ENCODE assay signal across 20 cellular contexts in the genomic region with DNA sequence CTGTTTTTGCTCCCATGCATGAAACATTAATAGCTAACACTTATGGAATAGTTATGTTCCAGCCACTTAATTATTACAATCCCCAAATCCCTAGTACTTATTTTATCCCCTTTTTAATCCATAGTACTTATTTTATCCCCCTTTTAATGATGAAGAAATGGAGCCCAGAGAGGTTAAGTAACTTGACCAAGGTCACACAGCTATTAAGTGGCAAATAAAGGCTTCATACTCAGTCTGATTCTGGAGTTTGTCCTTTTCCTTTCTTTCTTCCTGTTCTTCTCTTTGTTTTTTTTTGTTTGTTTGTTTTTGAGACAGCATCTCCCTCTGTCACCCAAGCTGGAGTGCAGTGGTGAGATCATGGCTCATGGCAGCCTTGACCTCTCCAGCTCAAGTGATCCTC. TPM values are rescaled to one million over a fixed set of nuclear protein-coding genes. Genes with fewer than 3 reads are reported as not detected.
A peak's percentile ranks its signal among the peaks of the same experiment; 100 is the strongest.
DNase-seq lines count a peak whose midpoint lies in the region; ATAC-seq, FAIRE-seq and TF ChIP-seq lines count a peak whose summit lies in the region.
"Had no signal": no experiment of that assay in that cellular context is flagged by ENCODE, and none has a peak within 500 bp of the region (broad histone marks: within the 10 kb centered on the region; RNA-seq: fewer than 3 reads in every experiment).

No MANE protein-coding gene starts in this region.

- H3K27ac ChIP-seq in psoas muscle (no peak overlapping the region), tibial artery (no peak overlapping the region)
- H3K27ac ChIP-seq: SJCRH30 had no signal

- H3K9me3 ChIP-seq in psoas muscle, result no peaks in the 10 kb centered on the region
- no peaks in the 10 kb centered on the region for H3K9me3 ChIP-seq in tibial artery
- H3K9me3 ChIP-seq: SJCRH30 had no signal

- intact Hi-C loops in psoas muscle (cut with DNase I), result no loop called here
- intact Hi-C loops in tibial artery (cut with DNase I; ENCODE audit: low total_unique reads), result no loop called here

- no peaks in the 10 kb centered on the region for H3K27me3 Mint-ChIP-seq in activated T-cell treated with anti-CD3 and anti-CD28 coated beads, Interleukin-2, amount 50 U/mL, for 4 hours (ENCODE audit: low read depth)
- no peaks in the 10 kb centered on the region for H3K27me3 Mint-ChIP-seq in activated naive CD8-positive, alpha-beta T cell treated with anti-CD3 and anti-CD28 coated beads for 36 hours
- H3K27me3 Mint-ChIP-seq: dendritic cell treated with granulocyte-macrophage colony-stimulating factor and Interleukin-4, amounts not matched to agents 40 ng/mL and 50 ng/mL, for 4 days had no signal

- no peak overlapping the region for H3K27ac Mint-ChIP-seq in activated naive CD8-positive, alpha-beta T cell treated with anti-CD3 and anti-CD28 coated beads for 36 hours
- H3K27ac Mint-ChIP-seq: activated naive CD4-positive, alpha-beta T cell treated with anti-CD3 and anti-CD28 coated beads for 36 hours; dendritic cell treated with granulocyte-macrophage colony-stimulating factor and Interleukin-4, amounts not matched to agents 40 ng/mL and 50 ng/mL, for 4 days had no signal

- peak; percentile 26 for FAIRE-seq in GM18507 (lab: Jason Lieb, UNC)
- FAIRE-seq: bronchial epithelial cell, G401.6 had no signal

- no peaks in the 10 kb centered on the region for H3K27me3 ChIP-seq in psoas muscle (ENCODE audit: insufficient read depth in 3 of 3, low read length in 2 of 3)
- H3K27me3 ChIP-seq in tibial artery, result no peaks in the 10 kb centered on the region
- H3K27me3 ChIP-seq: SJCRH30 had no signal

- no peak for DNase-seq in activated T-cell treated with anti-CD3 and anti-CD28 coated beads, Interleukin-2, amount 50 U/mL, for 4 hours
- DNase-seq in activated T-cell treated with anti-CD3 and anti-CD28 coated beads, Interleukin-2, amount 50 U/mL, for 1 hour, result no peak
- DNase-seq in GM18507 (ENCODE audit: extremely low spot score, insufficient read length, low read depth), result no peak
- DNase-seq in activated naive CD8-positive, alpha-beta T cell treated with anti-CD3 and anti-CD28 coated beads for 36 hours, result no peak
- no peak for DNase-seq in psoas muscle
- no peak for DNase-seq in activated gamma-delta T cell treated with Interleukin-2 at 50 U/mL for 16 hours
- no peak for DNase-seq in tibial artery
- no peak for DNase-seq in RPMI8226
- DNase-seq: activated CD4-positive, alpha-beta T cell treated with anti-CD3 and anti-CD28 coated beads for 48 hours; activated naive CD4-positive, alpha-beta T cell treated with anti-CD3 and anti-CD28 coated beads for 36 hours; foreskin fibroblast; NCI-H2081; NCI-H524; right cardiac atrium; SJCRH30 had no signal

- H3K36me3 ChIP-seq in psoas muscle (ENCODE audit: insufficient read depth in 1 of 2, low read depth in 1 of 2) (peaks cover 0 to 18% of the 10 kb centered on the region in 2 donors), tibial artery (peaks cover 0 to 7% (median 2%) of the 10 kb centered on the region in 3 donors)

- H3K36me3 Mint-ChIP-seq in activated T-cell treated with anti-CD3 and anti-CD28 coated beads, Interleukin-2, amount 50 U/mL, for 4 hours (ENCODE audit: insufficient read depth), result no peaks in the 10 kb centered on the region
- peaks cover 2% of the 10 kb centered on the region for H3K36me3 Mint-ChIP-seq in activated naive CD8-positive, alpha-beta T cell treated with anti-CD3 and anti-CD28 coated beads for 36 hours

- H3K4me3 ChIP-seq in psoas muscle (peak overlapping the region; percentile 71), tibial artery (no peak overlapping the region)
- H3K4me3 ChIP-seq: SJCRH30 had no signal

- H3K4me1 Mint-ChIP-seq in activated T-cell treated with anti-CD3 and anti-CD28 coated beads, Interleukin-2, amount 50 U/mL, for 4 hours (ENCODE audit: low read depth), result peaks cover 23% of the 10 kb centered on the region
- H3K4me1 Mint-ChIP-seq in activated naive CD8-positive, alpha-beta T cell treated with anti-CD3 and anti-CD28 coated beads for 36 hours, result peaks cover 9% of the 10 kb centered on the region

- H3K4me1 ChIP-seq in psoas muscle (peaks cover 5% of the 10 kb centered on the region), tibial artery (peaks cover 0 to 13% (median 5%) of the 10 kb centered on the region in 4 donors)
- H3K4me1 ChIP-seq: SJCRH30 had no signal

- ATAC-seq in activated T-cell treated with anti-CD3 and anti-CD28 coated beads, Interleukin-2, amount 50 U/mL, for 4 hours, result no peak
- ATAC-seq in psoas muscle, result no peak
- ATAC-seq: right cardiac atrium had no signal

- TF ChIP-seq CTCF in psoas muscle (IDR thresholded peaks at IDR 0.05) (no peak), tibial artery (IDR thresholded peaks at IDR 0.05) (no peak)

- H3K4me3 Mint-ChIP-seq in activated T-cell treated with anti-CD3 and anti-CD28 coated beads, Interleukin-2, amount 50 U/mL, for 4 hours, result peak overlapping the region; percentile 21
- peak overlapping the region; percentile 95 for H3K4me3 Mint-ChIP-seq in activated naive CD8-positive, alpha-beta T cell treated with anti-CD3 and anti-CD28 coated beads for 36 hours
- H3K4me3 Mint-ChIP-seq: dendritic cell treated with granulocyte-macrophage colony-stimulating factor and Interleukin-4, amounts not matched to agents 40 ng/mL and 50 ng/mL, for 4 days had no signal

- no peaks in the 10 kb centered on the region for H3K9me3 Mint-ChIP-seq in activated T-cell treated with anti-CD3 and anti-CD28 coated beads, Interleukin-2, amount 50 U/mL, for 4 hours
- H3K9me3 Mint-ChIP-seq in activated naive CD8-positive, alpha-beta T cell treated with anti-CD3 and anti-CD28 coated beads for 36 hours, result no peaks in the 10 kb centered on the region
- H3K9me3 Mint-ChIP-seq: activated naive CD4-positive, alpha-beta T cell treated with anti-CD3 and anti-CD28 coated beads for 36 hours; dendritic cell treated with granulocyte-macrophage colony-stimulating factor and Interleukin-4, amounts not matched to agents 40 ng/mL and 50 ng/mL, for 4 days had no signal

RNA-seq across cellular contexts. Expression of a gene that starts 2.2 kb away (rescaled TPM):
- 10 to 100 TPM in 1 of 3 donors, 1 to 10 TPM in 2; 9.0 to 10.5 (median 9.8) TPM for total RNA-seq in activated T-cell treated with anti-CD3 and anti-CD28 coated beads, Interleukin-2, amount 50 U/mL, for 4 hours
- 1 to 10 TPM; 8.3 to 9.7 TPM for total RNA-seq in activated naive CD8-positive, alpha-beta T cell treated with anti-CD3 and anti-CD28 coated beads for 36 hours
- total RNA-seq in psoas muscle, result 1 to 10 TPM; 6.2 to 7.4 (median 7.2) TPM
- 1 to 10 TPM; 3.4 to 7.5 (median 5.1) TPM for polyA plus RNA-seq in psoas muscle

RNA-seq across cellular contexts. Expression of a gene that starts 45.6 kb away (rescaled TPM):
- total RNA-seq in activated T-cell treated with anti-CD3 and anti-CD28 coated beads, Interleukin-2, amount 50 U/mL, for 4 hours, result not detected
- not detected for total RNA-seq in activated naive CD8-positive, alpha-beta T cell treated with anti-CD3 and anti-CD28 coated beads for 36 hours
- not detected for total RNA-seq in psoas muscle
- polyA plus RNA-seq in psoas muscle, result under 1 TPM in 1 of 3 donors, not detected in 2; 0.19 TPM
- total RNA-seq: activated naive CD4-positive, alpha-beta T cell treated with anti-CD3 and anti-CD28 coated beads for 36 hours; bronchial epithelial cell; mononuclear cell; omental fat pad; right cardiac atrium; SJCRH30 had no signal
- polyA plus RNA-seq: right cardiac atrium had no signal
